21 cellular contexts compared by ENCODE assay signal in genomic region chr16:84196727-84197486, GRCh38. TPM values are rescaled to one million over a fixed set of nuclear protein-coding genes. Genes with fewer than 3 reads are reported as not detected.
DNase-seq lines count a peak whose midpoint lies in the region; ATAC-seq and TF ChIP-seq lines count a peak whose summit lies in the region.
"Had no signal": no experiment of that assay in that cellular context is flagged by ENCODE, and none has a peak within 500 bp of the region (broad histone marks: within the 10 kb centered on the region; RNA-seq: fewer than 3 reads in every experiment).

No MANE protein-coding gene starts in this region.

- H3K4me3 ChIP-seq in esophagus squamous epithelium = peak overlapping the region; percentile 38 to 57 (median 46)
- H3K4me3 ChIP-seq in vagina = peak overlapping the region in 1 of 2 donors; percentile 32
- H3K4me3 ChIP-seq in Caco-2 (ENCODE audit: low read depth, low read length) = no peak overlapping the region
- H3K4me3 ChIP-seq: tibial nerve had no signal

- POLR2A ChIA-PET in Caco-2 (lab: Charles Lee) = no interaction called here

- no peak for ATAC-seq in activated naive CD8-positive, alpha-beta T cell treated with anti-CD3 and anti-CD28 coated beads, Interleukin-2, amount 50 U/mL, for 24 hours
- ATAC-seq: left cardiac atrium; stimulated activated memory B cell treated with anti-CD40 and anti-IgM and Interleukin-4, amounts not matched to agents 10 μg/mL and 1 μg/mL and 100 μg/mL, for 72 hours had no signal

- DNase-seq in activated naive CD8-positive, alpha-beta T cell treated with anti-CD3 and anti-CD28 coated beads for 36 hours = no peak
- DNase-seq in activated naive CD8-positive, alpha-beta T cell treated with anti-CD3 and anti-CD28 coated beads, Interleukin-2, amount 50 U/mL, for 24 hours = no peak
- no peak for DNase-seq in esophagus squamous epithelium (lab: John Stamatoyannopoulos, UW)
- no peak for DNase-seq in vagina (ENCODE audit: extremely low spot score in 2 of 2)
- no peak for DNase-seq in occipital lobe (lab: John Stamatoyannopoulos, UW)
- no peak for DNase-seq in Caco-2
- DNase-seq: activated CD4-positive, alpha-beta T cell treated with anti-CD3 and anti-CD28 coated beads for 1 hour; activated CD8-positive, alpha-beta memory T cell treated with anti-CD3 and anti-CD28 coated beads, Interleukin-2, amount 50 U/mL, for 4 hours; aorta; CD4-positive, CD25-positive, alpha-beta regulatory T cell; effector memory CD4-positive, alpha-beta T cell; left cardiac atrium; midbrain; NCI-H1048; NCI-H2029 treated with DMSO at 0.1 percent for 48 hours; NCI-H524 had no signal

- H3K27ac Mint-ChIP-seq in activated naive CD8-positive, alpha-beta T cell treated with anti-CD3 and anti-CD28 coated beads for 36 hours = no peak overlapping the region
- no peak overlapping the region for H3K27ac Mint-ChIP-seq in activated naive CD8-positive, alpha-beta T cell treated with anti-CD3 and anti-CD28 coated beads, Interleukin-2, amount 50 U/mL, for 24 hours
- H3K27ac Mint-ChIP-seq in Caco-2 (ENCODE audit: unreplicated experiment) = no peak overlapping the region
- H3K27ac Mint-ChIP-seq: CD4-positive, CD25-positive, alpha-beta regulatory T cell; stimulated activated memory B cell treated with anti-CD40 and anti-IgM and Interleukin-4, amounts not matched to agents 10 μg/mL and 1 μg/mL and 100 μg/mL, for 72 hours; T-helper 2 cell treated with Interferon-gamma antibody and Interleukin-4, amounts not matched to agents 5 μg/mL and 100 μg/mL, for 36 hours had no signal

- BruUV-seq in Caco-2 (replicated peaks; lab: Mats Ljungman, UMichigan) = no TSS peak

- peak overlapping the region; percentile 14 for H3K4me3 Mint-ChIP-seq in activated naive CD8-positive, alpha-beta T cell treated with anti-CD3 and anti-CD28 coated beads for 36 hours
- no peak overlapping the region for H3K4me3 Mint-ChIP-seq in activated naive CD8-positive, alpha-beta T cell treated with anti-CD3 and anti-CD28 coated beads, Interleukin-2, amount 50 U/mL, for 24 hours
- H3K4me3 Mint-ChIP-seq in Caco-2 (ENCODE audit: unreplicated experiment) = no peak overlapping the region
- H3K4me3 Mint-ChIP-seq: stimulated activated memory B cell treated with anti-CD40 and anti-IgM and Interleukin-4, amounts not matched to agents 10 μg/mL and 1 μg/mL and 100 μg/mL, for 72 hours; T-helper 2 cell treated with Interferon-gamma antibody and Interleukin-4, amounts not matched to agents 5 μg/mL and 100 μg/mL, for 36 hours had no signal

- WGBS in esophagus squamous epithelium, 2 donors = 30 to 47% methylated on average over 9 to 11 of the region's 19 CpGs

- no peaks in the 10 kb centered on the region for H3K27me3 Mint-ChIP-seq in activated naive CD8-positive, alpha-beta T cell treated with anti-CD3 and anti-CD28 coated beads for 36 hours
- no peaks in the 10 kb centered on the region for H3K27me3 Mint-ChIP-seq in activated naive CD8-positive, alpha-beta T cell treated with anti-CD3 and anti-CD28 coated beads, Interleukin-2, amount 50 U/mL, for 24 hours
- no peaks in the 10 kb centered on the region for H3K27me3 Mint-ChIP-seq in Caco-2 (ENCODE audit: insufficient read depth, unreplicated experiment)
- H3K27me3 Mint-ChIP-seq: CD4-positive, CD25-positive, alpha-beta regulatory T cell had no signal

- H3K9me3 ChIP-seq in esophagus squamous epithelium (no peaks in the 10 kb centered on the region), vagina (no peaks in the 10 kb centered on the region), Caco-2 (no peaks in the 10 kb centered on the region)
- H3K9me3 ChIP-seq: tibial nerve had no signal

- TF ChIP-seq POLR2A in esophagus squamous epithelium (IDR thresholded peaks at IDR 0.05) (no peak), vagina (IDR thresholded peaks at IDR 0.05) (no peak)

- peaks cover 29 to 71% (median 29%) of the 10 kb centered on the region in 3 donors for H3K4me1 ChIP-seq in esophagus squamous epithelium
- H3K4me1 ChIP-seq in vagina = peaks cover 30% of the 10 kb centered on the region
- H3K4me1 ChIP-seq in Caco-2 = peaks cover 5% of the 10 kb centered on the region; the same call in 1 of the 2 replicates

- intact Hi-C loops in esophagus squamous epithelium (cut with DNase I) (no loop called here), vagina (cut with DNase I) (no loop called here), Caco-2 (cut with micrococcal nuclease; ENCODE audit: unreplicated experiment) (no loop called here)

- H3K36me3 ChIP-seq in esophagus squamous epithelium (peaks cover 0 to 16% (median 0%) of the 10 kb centered on the region in 3 donors), vagina (no peaks in the 10 kb centered on the region), Caco-2 (ENCODE audit: control insufficient read depth, insufficient read depth, low read length) (no peaks in the 10 kb centered on the region)
- H3K36me3 ChIP-seq: tibial nerve had no signal

- H3K27me3 ChIP-seq in esophagus squamous epithelium (no peaks in the 10 kb centered on the region), vagina (no peaks in the 10 kb centered on the region), Caco-2 (replicated peaks; ENCODE audit: control insufficient read depth, insufficient read depth, low read length) (no peaks in the 10 kb centered on the region)

- peaks cover 19% of the 10 kb centered on the region for H3K4me1 Mint-ChIP-seq in activated naive CD8-positive, alpha-beta T cell treated with anti-CD3 and anti-CD28 coated beads for 36 hours
- peaks cover 16% of the 10 kb centered on the region for H3K4me1 Mint-ChIP-seq in activated naive CD8-positive, alpha-beta T cell treated with anti-CD3 and anti-CD28 coated beads, Interleukin-2, amount 50 U/mL, for 24 hours
- no peaks in the 10 kb centered on the region for H3K4me1 Mint-ChIP-seq in Caco-2 (ENCODE audit: low read depth, unreplicated experiment)

- no peaks in the 10 kb centered on the region for H3K36me3 Mint-ChIP-seq in activated naive CD8-positive, alpha-beta T cell treated with anti-CD3 and anti-CD28 coated beads for 36 hours
- no peaks in the 10 kb centered on the region for H3K36me3 Mint-ChIP-seq in activated naive CD8-positive, alpha-beta T cell treated with anti-CD3 and anti-CD28 coated beads, Interleukin-2, amount 50 U/mL, for 24 hours (ENCODE audit: low read depth)
- no peaks in the 10 kb centered on the region for H3K36me3 Mint-ChIP-seq in Caco-2 (ENCODE audit: insufficient read depth, unreplicated experiment)
- H3K36me3 Mint-ChIP-seq: CD4-positive, CD25-positive, alpha-beta regulatory T cell; stimulated activated memory B cell treated with anti-CD40 and anti-IgM and Interleukin-4, amounts not matched to agents 10 μg/mL and 1 μg/mL and 100 μg/mL, for 72 hours had no signal

- peak overlapping the region; percentile 46 to 94 (median 91) for H3K27ac ChIP-seq in esophagus squamous epithelium
- peak overlapping the region; percentile 69 for H3K27ac ChIP-seq in vagina
- H3K27ac ChIP-seq: tibial nerve had no signal

- CTCF ChIA-PET in Caco-2 (lab: Charles Lee) = interaction anchor here (0.9 kb wide), 1 partner anchor 10 kb away, joined by 6 read pairs; the partner anchor contains the start of gene TAF1C

- H3K9me3 Mint-ChIP-seq in activated naive CD8-positive, alpha-beta T cell treated with anti-CD3 and anti-CD28 coated beads for 36 hours = no peaks in the 10 kb centered on the region
- H3K9me3 Mint-ChIP-seq in activated naive CD8-positive, alpha-beta T cell treated with anti-CD3 and anti-CD28 coated beads, Interleukin-2, amount 50 U/mL, for 24 hours = no peaks in the 10 kb centered on the region
- no peaks in the 10 kb centered on the region for H3K9me3 Mint-ChIP-seq in Caco-2 (ENCODE audit: unreplicated experiment)
- H3K9me3 Mint-ChIP-seq: CD4-positive, CD25-positive, alpha-beta regulatory T cell; stimulated activated memory B cell treated with anti-CD40 and anti-IgM and Interleukin-4, amounts not matched to agents 10 μg/mL and 1 μg/mL and 100 μg/mL, for 72 hours; T-helper 2 cell treated with Interferon-gamma antibody and Interleukin-4, amounts not matched to agents 5 μg/mL and 100 μg/mL, for 36 hours had no signal

- TF ChIP-seq CTCF in esophagus squamous epithelium (IDR thresholded peaks at IDR 0.05) = no peak
- no peak for TF ChIP-seq CTCF in vagina (IDR thresholded peaks at IDR 0.05)
- no peak for TF ChIP-seq CTCF in Caco-2 (IDR thresholded peaks at IDR 0.05; ENCODE audit: insufficient read depth in 1 of 2, low read depth in 1 of 2, low read length in 1 of 2, severe bottlenecking in 1 of 2, unreplicated experiment in 1 of 2)

RNA-seq across cellular contexts. Expression of gene ADAD2, which starts 6.0 kb away (rescaled TPM):
- 1 to 10 TPM in 1 of 2 experiments, under 1 TPM in 1; 0.66 to 1.5 TPM for total RNA-seq in activated naive CD8-positive, alpha-beta T cell treated with anti-CD3 and anti-CD28 coated beads for 36 hours
- total RNA-seq in esophagus squamous epithelium (1 to 10 TPM in 3 of 4 donors, not detected in 1; 1.1 to 4.2 (median 1.9) TPM), vagina (not detected), occipital lobe (not detected), Caco-2 (2022) (not detected in 2 replicates)
- total RNA-seq: CD4-positive, CD25-positive, alpha-beta regulatory T cell; cerebellum; renal cortical epithelial cell had no signal

RNA-seq across cellular contexts. Expression of gene TAF1C, which starts 10.1 kb away (rescaled TPM):
- 10 to 100 TPM; 53.8 to 54.3 TPM for total RNA-seq in activated naive CD8-positive, alpha-beta T cell treated with anti-CD3 and anti-CD28 coated beads for 36 hours
- 10 to 100 TPM; 23.9 to 43.7 (median 32.1) TPM for total RNA-seq in esophagus squamous epithelium
- total RNA-seq in vagina = 30.2 TPM
- 14.3 TPM for total RNA-seq in occipital lobe
- total RNA-seq in Caco-2 (2022) = 69.9 and 79.7 TPM in 2 replicates

RNA-seq across cellular contexts. Expression of gene KCNG4, which starts 42.9 kb away (rescaled TPM):
- total RNA-seq in activated naive CD8-positive, alpha-beta T cell treated with anti-CD3 and anti-CD28 coated beads for 36 hours = not detected
- not detected for total RNA-seq in esophagus squamous epithelium
- not detected for total RNA-seq in vagina
- total RNA-seq in occipital lobe = not detected
- not detected in 2 replicates for total RNA-seq in Caco-2 (2022)
- total RNA-seq: aorta; CD4-positive, CD25-positive, alpha-beta regulatory T cell; cerebellum; left cardiac atrium; renal cortical epithelial cell had no signal

RNA-seq across cellular contexts. Expression of gene DNAAF1, which starts 51.8 kb away (rescaled TPM):
- under 1 TPM in 1 of 2 experiments, not detected in 1; 0.33 TPM for total RNA-seq in activated naive CD8-positive, alpha-beta T cell treated with anti-CD3 and anti-CD28 coated beads for 36 hours
- under 1 TPM in 1 of 4 donors, not detected in 3; under 0.01 TPM for total RNA-seq in esophagus squamous epithelium
- total RNA-seq in vagina = not detected
- 0.62 TPM for total RNA-seq in occipital lobe
- 0.07 TPM in 1 of 2 replicates, not detected in the other for total RNA-seq in Caco-2 (2022)
- total RNA-seq: left cardiac atrium had no signal

RNA-seq across cellular contexts. Expression of gene HSDL1, which starts 51.9 kb away (rescaled TPM):
- 10 to 100 TPM; 13.2 to 13.9 TPM for total RNA-seq in activated naive CD8-positive, alpha-beta T cell treated with anti-CD3 and anti-CD28 coated beads for 36 hours
- total RNA-seq in esophagus squamous epithelium (1 to 10 TPM; 5.0 to 9.7 (median 8.6) TPM), vagina (16.9 TPM), occipital lobe (165 TPM), Caco-2 (2022) (21.0 and 23.7 TPM in 2 replicates)
